9 cellular contexts compared by ENCODE assay signal in the genomic region with DNA sequence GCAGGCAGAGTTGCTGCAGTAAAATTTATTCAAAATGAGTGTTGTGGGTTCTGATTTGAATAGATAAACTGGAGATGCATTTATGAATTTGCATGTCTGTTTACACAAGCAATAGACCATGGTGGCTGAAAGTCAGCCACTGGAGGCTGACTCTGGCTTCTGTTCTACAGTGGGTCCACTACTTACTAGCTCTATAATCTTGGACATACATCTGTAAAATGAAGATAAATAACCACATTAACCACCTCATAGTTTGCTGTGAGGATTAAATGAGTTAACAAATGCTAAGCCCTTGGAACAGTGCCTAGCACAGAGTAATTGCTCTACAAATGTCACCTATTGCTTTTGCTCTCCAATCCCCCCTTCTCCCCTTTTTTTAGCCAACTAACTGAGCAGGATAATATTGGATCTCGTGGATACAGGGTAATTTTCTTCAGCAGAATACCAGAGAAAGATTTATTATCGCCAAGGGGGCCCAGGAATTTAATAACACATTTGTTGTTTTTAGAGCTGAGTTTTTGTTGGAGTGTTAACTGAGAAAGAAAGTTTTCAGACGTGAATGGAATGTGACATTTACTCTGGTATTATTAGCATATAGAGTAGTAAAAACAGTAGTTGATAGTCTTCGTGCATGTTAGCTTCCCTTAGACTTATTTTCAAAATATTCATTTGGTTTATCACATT. TPM values are rescaled to one million over a fixed set of nuclear protein-coding genes. Genes with fewer than 3 reads are reported as not detected.
A peak's percentile ranks its signal among the peaks of the same experiment; 100 is the strongest.
DNase-seq lines count a peak whose midpoint lies in the region; ATAC-seq, FAIRE-seq and TF ChIP-seq lines count a peak whose summit lies in the region.
"Had no signal": no experiment of that assay in that cellular context is flagged by ENCODE, and none has a peak within 500 bp of the region (broad histone marks: within the 10 kb centered on the region; RNA-seq: fewer than 3 reads in every experiment).

No MANE protein-coding gene starts in this region.

- peaks cover 9% of the 10 kb centered on the region for H3K36me3 ChIP-seq in SK-N-MC (ENCODE audit: insufficient read depth, low read length)
- no peaks in the 10 kb centered on the region for H3K36me3 ChIP-seq in tibial artery
- H3K36me3 ChIP-seq in small intestine (ENCODE audit: control insufficient read depth in 2 of 2, insufficient read depth in 2 of 2, low read length in 2 of 2), result no peaks in the 10 kb centered on the region

- peaks cover 35% of the 10 kb centered on the region for H3K4me1 Mint-ChIP-seq in activated naive CD4-positive, alpha-beta T cell treated with anti-CD3 and anti-CD28 coated beads, Interleukin-2, amount 10 ng/mL, durations not matched to agents 7 days and 5 days
- peaks cover 27% of the 10 kb centered on the region for H3K4me1 Mint-ChIP-seq in activated naive CD4-positive, alpha-beta T cell treated with anti-CD3 and anti-CD28 coated beads for 36 hours (ENCODE audit: low read depth)

- H3K27ac Mint-ChIP-seq in activated naive CD4-positive, alpha-beta T cell treated with anti-CD3 and anti-CD28 coated beads, Interleukin-2, amount 10 ng/mL, durations not matched to agents 7 days and 5 days, result no peak overlapping the region
- H3K27ac Mint-ChIP-seq in activated naive CD4-positive, alpha-beta T cell treated with anti-CD3 and anti-CD28 coated beads for 36 hours, result no peak overlapping the region

- H3K4me3 ChIP-seq in SK-N-MC, result peak overlapping the region; percentile 93
- peak overlapping the region; percentile 72 to 95 for H3K4me3 ChIP-seq in tibial artery
- H3K4me3 ChIP-seq in small intestine (ENCODE audit: low read depth in 1 of 2, low read length in 2 of 2), result no peak overlapping the region

- peak; percentile 49 for ATAC-seq in HG02885 (IDR thresholded peaks at IDR 0.05; ENCODE audit: poor library complexity, unreplicated experiment)

- H3K9ac ChIP-seq in SK-N-MC (ENCODE audit: insufficient read length), result peak overlapping the region; percentile 21

- intact Hi-C loops in activated naive CD4-positive, alpha-beta T cell treated with anti-CD3 and anti-CD28 coated beads for 36 hours (cut with micrococcal nuclease), result loop anchor here (1.0 to 2.0 kb wide), 6 partner anchors 28 to 208 kb away; partner anchors contain the start of genes PNRC1, RNGTT and UBE2J1
- intact Hi-C loops in tibial artery (cut with DNase I; ENCODE audit: low total_unique reads), result no loop called here

- H3K9me3 ChIP-seq in SK-N-MC (ENCODE audit: low read depth, low read length) (no peaks in the 10 kb centered on the region), tibial artery (no peaks in the 10 kb centered on the region), small intestine (ENCODE audit: control insufficient read depth, low read depth) (no peaks in the 10 kb centered on the region)

- peak overlapping the region; percentile 27 for H3K4me3 Mint-ChIP-seq in activated naive CD4-positive, alpha-beta T cell treated with anti-CD3 and anti-CD28 coated beads, Interleukin-2, amount 10 ng/mL, durations not matched to agents 7 days and 5 days
- H3K4me3 Mint-ChIP-seq in activated naive CD4-positive, alpha-beta T cell treated with anti-CD3 and anti-CD28 coated beads for 36 hours, result no peak overlapping the region

- H3K4me1 ChIP-seq in tibial artery (peaks cover 0 to 45% (median 19%) of the 10 kb centered on the region in 4 donors), small intestine (ENCODE audit: control insufficient read depth in 2 of 2, insufficient read depth in 1 of 2, low read depth in 1 of 2, low read length in 1 of 2) (peaks cover 0 to 6% of the 10 kb centered on the region in 2 donors)

- no peak for TF ChIP-seq CTCF in tibial artery (IDR thresholded peaks at IDR 0.05)

- CTCF ChIA-PET in activated naive CD4-positive, alpha-beta T cell treated with anti-CD3 and anti-CD28 coated beads, Interleukin-2, amount 10 ng/mL, durations not matched to agents 7 days and 5 days (lab: Charles Lee), result interaction anchor here (0.6 to 3.5 kb wide), 7 partner anchors 10 to 212 kb away, joined by 3 to 20 read pairs (median 4); partner anchors contain the start of gene PNRC1
- CTCF ChIA-PET in activated naive CD4-positive, alpha-beta T cell treated with anti-CD3 and anti-CD28 coated beads for 36 hours (lab: Charles Lee), result interaction anchor here (0.6 to 2.6 kb wide), 11 partner anchors 18 to 228 kb away, joined by 3 to 18 read pairs (median 4); partner anchors contain the start of gene PNRC1

- no peaks in the 10 kb centered on the region for H3K9me3 Mint-ChIP-seq in activated naive CD4-positive, alpha-beta T cell treated with anti-CD3 and anti-CD28 coated beads, Interleukin-2, amount 10 ng/mL, durations not matched to agents 7 days and 5 days
- no peaks in the 10 kb centered on the region for H3K9me3 Mint-ChIP-seq in activated naive CD4-positive, alpha-beta T cell treated with anti-CD3 and anti-CD28 coated beads for 36 hours

- H3K27ac ChIP-seq in SK-N-MC, result peak overlapping the region; percentile 74
- H3K27ac ChIP-seq in tibial artery, result peak overlapping the region; percentile 35 to 92
- no peak overlapping the region for H3K27ac ChIP-seq in small intestine (ENCODE audit: low read depth in 1 of 2, low read length in 1 of 2)

- no peaks in the 10 kb centered on the region for H3K27me3 ChIP-seq in tibial artery
- no peaks in the 10 kb centered on the region for H3K27me3 ChIP-seq in small intestine (ENCODE audit: control insufficient read depth in 2 of 2, insufficient read depth in 2 of 2, low read length in 2 of 2)

- H3K27me3 Mint-ChIP-seq in activated naive CD4-positive, alpha-beta T cell treated with anti-CD3 and anti-CD28 coated beads, Interleukin-2, amount 10 ng/mL, durations not matched to agents 7 days and 5 days, result no peaks in the 10 kb centered on the region
- no peaks in the 10 kb centered on the region for H3K27me3 Mint-ChIP-seq in activated naive CD4-positive, alpha-beta T cell treated with anti-CD3 and anti-CD28 coated beads for 36 hours (ENCODE audit: low read depth)

- H3K36me3 Mint-ChIP-seq in activated naive CD4-positive, alpha-beta T cell treated with anti-CD3 and anti-CD28 coated beads, Interleukin-2, amount 10 ng/mL, durations not matched to agents 7 days and 5 days, result peaks cover 15% of the 10 kb centered on the region
- peaks cover 9% of the 10 kb centered on the region for H3K36me3 Mint-ChIP-seq in activated naive CD4-positive, alpha-beta T cell treated with anti-CD3 and anti-CD28 coated beads for 36 hours (ENCODE audit: low read depth)

- no peak for DNase-seq in activated naive CD4-positive, alpha-beta T cell treated with anti-CD3 and anti-CD28 coated beads, Interleukin-2, amount 10 ng/mL, durations not matched to agents 7 days and 5 days
- DNase-seq in activated naive CD4-positive, alpha-beta T cell treated with anti-CD3 and anti-CD28 coated beads for 36 hours, result no peak
- no peak for DNase-seq in SK-N-MC (ENCODE audit: low read depth, low spot score)
- no peak for DNase-seq in tibial artery
- no peak for DNase-seq in kidney tubule cell (ENCODE audit: low spot score)
- DNase-seq in KG1 (lab: John Stamatoyannopoulos, UW), result no peak
- no peak for DNase-seq in small intestine
- DNase-seq: activated naive CD4-positive, alpha-beta T cell treated with anti-CD3 and anti-CD28 coated beads, Interleukin-2, amount 50 U/mL, for 16 hours had no signal

- WGBS in small intestine, 3 donors, result 64 to 75% (median 68%) methylated on average over 4 of the region's 4 CpGs

- no peak for FAIRE-seq in small intestine (lab: Jason Lieb, UNC)

RNA-seq across cellular contexts. Expression of gene PM20D2, which starts 1.4 kb away (rescaled TPM):
- total RNA-seq in activated naive CD4-positive, alpha-beta T cell treated with anti-CD3 and anti-CD28 coated beads for 36 hours, result 10 to 100 TPM; 11.6 to 12.7 TPM
- 10 to 100 TPM in 1 of 3 donors, 1 to 10 TPM in 2; 2.4 to 10.4 (median 4.7) TPM for polyA plus RNA-seq in small intestine

RNA-seq across cellular contexts. Expression of gene SRSF12, which starts 26.6 kb away (rescaled TPM):
- total RNA-seq in activated naive CD4-positive, alpha-beta T cell treated with anti-CD3 and anti-CD28 coated beads for 36 hours, result under 1 TPM in 1 of 2 experiments, not detected in 1; 0.15 TPM
- under 1 TPM in 1 of 3 donors, not detected in 2; 0.15 TPM for polyA plus RNA-seq in small intestine

Comparison
In these comparisons a context has a peak if more than half of its experiments do, and no peak if none do; other contexts are left out.
1. H3K27ac ChIP-seq: peak in SK-N-MC (single experiment) and tibial artery (2 of 2); none in small intestine (0 of 2).
2. H3K4me3 ChIP-seq: peak in SK-N-MC (single experiment) and tibial artery (2 of 2); none in small intestine (0 of 2).